In genomic region chr19:38917921-38918491, GRCh38 we compare ENCODE assay signal across 16 cellular contexts. TPM values are rescaled to one million over a fixed set of nuclear protein-coding genes. Genes with fewer than 3 reads are reported as not detected.
DNase-seq lines count a peak whose midpoint lies in the region; ATAC-seq and TF ChIP-seq lines count a peak whose summit lies in the region.
"Had no signal": no experiment of that assay in that cellular context is flagged by ENCODE, and none has a peak within 500 bp of the region (broad histone marks: within the 10 kb centered on the region; RNA-seq: fewer than 3 reads in every experiment).

No MANE protein-coding gene starts in this region.

- H3K9me3 Mint-ChIP-seq in stimulated activated effector memory CD8-positive, alpha-beta T cell treated with anti-CD3 and anti-CD28 coated beads, Interleukin-12 subunit alpha, Interleukin-12 subunit beta, amount 100 ng/mL, for 72 hours, result no peaks in the 10 kb centered on the region
- H3K9me3 Mint-ChIP-seq in naive thymus-derived CD4-positive, alpha-beta T cell, result peaks cover 0 to 3% (median 0%) of the 10 kb centered on the region in 11 donors
- H3K9me3 Mint-ChIP-seq: activated naive CD8-positive, alpha-beta T cell treated with anti-CD3 and anti-CD28 coated beads, Interleukin-2, amount 50 U/mL, for 24 hours; IgD-negative memory B cell had no signal

- H3K27me3 ChIP-seq in Peyer's patch, result no peaks in the 10 kb centered on the region
- H3K27me3 ChIP-seq in naive thymus-derived CD4-positive, alpha-beta T cell (ENCODE audit: control insufficient read depth in 2 of 2, insufficient read depth in 2 of 2, low read length in 2 of 2), result no peaks in the 10 kb centered on the region
- H3K27me3 ChIP-seq: esophagus squamous epithelium had no signal

- H3K4me3 Mint-ChIP-seq in stimulated activated effector memory CD8-positive, alpha-beta T cell treated with anti-CD3 and anti-CD28 coated beads, Interleukin-12 subunit alpha, Interleukin-12 subunit beta, amount 100 ng/mL, for 72 hours, result no peak overlapping the region
- no peak overlapping the region for H3K4me3 Mint-ChIP-seq in naive thymus-derived CD4-positive, alpha-beta T cell
- H3K4me3 Mint-ChIP-seq: activated naive CD8-positive, alpha-beta T cell treated with anti-CD3 and anti-CD28 coated beads, Interleukin-2, amount 50 U/mL, for 24 hours; IgD-negative memory B cell had no signal

- POLR2A ChIA-PET in naive thymus-derived CD4-positive, alpha-beta T cell (lab: Charles Lee), result interaction anchor here (1.1 kb wide), 1 partner anchor 12 kb away, joined by 3 read pairs; no protein-coding TSS in a partner anchor

- peak in 3 of 6 experiments; percentile 28 to 42 (median 40) for TF ChIP-seq CTCF in Peyer's patch (IDR thresholded peaks at IDR 0.05)

- peaks cover 9% of the 10 kb centered on the region for H3K36me3 Mint-ChIP-seq in stimulated activated effector memory CD8-positive, alpha-beta T cell treated with anti-CD3 and anti-CD28 coated beads, Interleukin-12 subunit alpha, Interleukin-12 subunit beta, amount 100 ng/mL, for 72 hours
- H3K36me3 Mint-ChIP-seq in naive thymus-derived CD4-positive, alpha-beta T cell, result peaks cover 0 to 15% (median 10%) of the 10 kb centered on the region in 5 donors

- intact Hi-C loops in Right ventricle myocardium superior (cut with DNase I), result no loop called here
- intact Hi-C loops in cardiac septum (cut with DNase I), result no loop called here
- intact Hi-C loops in naive thymus-derived CD4-positive, alpha-beta T cell (cut with micrococcal nuclease), result no loop called here

- H3K4me1 ChIP-seq in Peyer's patch, result no peaks in the 10 kb centered on the region
- H3K4me1 ChIP-seq in naive thymus-derived CD4-positive, alpha-beta T cell (ENCODE audit: control insufficient read depth in 2 of 2, insufficient read depth in 2 of 2, low read length in 2 of 2), result no peaks in the 10 kb centered on the region
- H3K4me1 ChIP-seq: esophagus squamous epithelium had no signal

- peak overlapping the region; percentile 38 for H3K27ac Mint-ChIP-seq in stimulated activated effector memory CD8-positive, alpha-beta T cell treated with anti-CD3 and anti-CD28 coated beads, Interleukin-12 subunit alpha, Interleukin-12 subunit beta, amount 100 ng/mL, for 72 hours
- H3K27ac Mint-ChIP-seq in naive thymus-derived CD4-positive, alpha-beta T cell, result no peak overlapping the region
- H3K27ac Mint-ChIP-seq: activated naive CD8-positive, alpha-beta T cell treated with anti-CD3 and anti-CD28 coated beads, Interleukin-2, amount 50 U/mL, for 24 hours; IgD-negative memory B cell had no signal

- no peak for ATAC-seq in Right ventricle myocardium superior (ENCODE audit: poor library complexity)
- ATAC-seq in stimulated activated effector memory CD8-positive, alpha-beta T cell treated with anti-CD3 and anti-CD28 coated beads, Interleukin-12 subunit alpha, Interleukin-12 subunit beta, amount 100 ng/mL, for 72 hours, result no peak
- no peak for ATAC-seq in naive thymus-derived CD4-positive, alpha-beta T cell
- ATAC-seq: activated naive CD8-positive, alpha-beta T cell treated with anti-CD3 and anti-CD28 coated beads, Interleukin-2, amount 50 U/mL, for 24 hours had no signal

- peaks cover 0 to 15% (median 0%) of the 10 kb centered on the region in 3 donors for H3K36me3 ChIP-seq in Peyer's patch
- H3K36me3 ChIP-seq in naive thymus-derived CD4-positive, alpha-beta T cell (ENCODE audit: control insufficient read depth in 2 of 3, insufficient read depth in 3 of 3, low read length in 3 of 3), result peaks cover 0 to 22% (median 0%) of the 10 kb centered on the region in 3 experiments

- no peaks in the 10 kb centered on the region for H3K27me3 Mint-ChIP-seq in naive thymus-derived CD4-positive, alpha-beta T cell
- H3K27me3 Mint-ChIP-seq: activated naive CD8-positive, alpha-beta T cell treated with anti-CD3 and anti-CD28 coated beads, Interleukin-2, amount 50 U/mL, for 24 hours; IgD-negative memory B cell had no signal

- H3K4me3 ChIP-seq in Peyer's patch, result no peak overlapping the region
- no peak overlapping the region for H3K4me3 ChIP-seq in naive thymus-derived CD4-positive, alpha-beta T cell (ENCODE audit: low read length)
- H3K4me3 ChIP-seq: esophagus squamous epithelium had no signal

- no peaks in the 10 kb centered on the region for H3K9me3 ChIP-seq in Peyer's patch
- no peaks in the 10 kb centered on the region for H3K9me3 ChIP-seq in naive thymus-derived CD4-positive, alpha-beta T cell (ENCODE audit: control insufficient read depth in 2 of 3, low read length in 3 of 3)
- H3K9me3 ChIP-seq: esophagus squamous epithelium had no signal

- H3K27ac ChIP-seq in Peyer's patch, result no peak overlapping the region
- no peak overlapping the region for H3K27ac ChIP-seq in naive thymus-derived CD4-positive, alpha-beta T cell (ENCODE audit: low read depth, low read length)
- H3K27ac ChIP-seq: C4-2B, esophagus squamous epithelium had no signal

- TF ChIP-seq POLR2A in Peyer's patch (IDR thresholded peaks at IDR 0.05) (no peak), erythroblast (IDR thresholded peaks at IDR 0.05; ENCODE audit: low read length) (no peak)

- CTCF ChIA-PET in naive thymus-derived CD4-positive, alpha-beta T cell (lab: Charles Lee), result no interaction called here

- peaks cover 3% of the 10 kb centered on the region for H3K4me1 Mint-ChIP-seq in stimulated activated effector memory CD8-positive, alpha-beta T cell treated with anti-CD3 and anti-CD28 coated beads, Interleukin-12 subunit alpha, Interleukin-12 subunit beta, amount 100 ng/mL, for 72 hours
- H3K4me1 Mint-ChIP-seq in naive thymus-derived CD4-positive, alpha-beta T cell, result peaks cover 0 to 2% (median 0%) of the 10 kb centered on the region in 7 donors

- DNase-seq in Right ventricle myocardium superior (peak; percentile 30), cardiac septum (ENCODE audit: low spot score) (no peak), Peyer's patch (peak in 2 of 3 donors; percentile 53 to 67), erythroblast (lab: John Stamatoyannopoulos, UW) (peak; percentile 36 to 39), AG20443 (ENCODE audit: low spot score) (no peak)
- DNase-seq in stimulated activated effector memory CD8-positive, alpha-beta T cell treated with anti-CD3 and anti-CD28 coated beads, Interleukin-12 subunit alpha, Interleukin-12 subunit beta, amount 100 ng/mL, for 72 hours (ENCODE audit: low spot score in 2 of 2), result no peak
- DNase-seq in naive thymus-derived CD4-positive, alpha-beta T cell, result no peak
- no peak for DNase-seq in activated CD4-positive, CD25-positive, alpha-beta regulatory T cell (lab: John Stamatoyannopoulos, UW)
- DNase-seq: activated CD4-positive, alpha-beta T cell treated with anti-CD3 and anti-CD28 coated beads for 48 hours; activated naive CD8-positive, alpha-beta T cell treated with anti-CD3 and anti-CD28 coated beads, Interleukin-2, amount 50 U/mL, for 24 hours; esophagus squamous epithelium; NCI-H774; stimulated activated CD8-positive, alpha-beta memory T cell treated with anti-CD3 and anti-CD28 coated beads, Interleukin-4, amount 100 ng/mL, for 48 hours had no signal

RNA-seq across cellular contexts. Expression of gene CCER2, which starts 6.0 kb away (rescaled TPM):
- total RNA-seq in Right ventricle myocardium superior (not detected), cardiac septum (not detected), Peyer's patch (1 to 10 TPM in 2 of 4 donors, not detected in 2; 1.4 to 1.5 TPM)
- total RNA-seq in naive thymus-derived CD4-positive, alpha-beta T cell, result 1 to 10 TPM in 4 of 5 experiments, under 1 TPM in 1; 0.73 to 1.6 (median 1.3) TPM
- not detected for polyA plus RNA-seq in naive thymus-derived CD4-positive, alpha-beta T cell
- total RNA-seq: lung microvascular endothelial cell had no signal
- polyA plus RNA-seq: IgD-negative memory B cell had no signal

RNA-seq across cellular contexts. Expression of gene SARS2, which starts 12.6 kb away (rescaled TPM):
- total RNA-seq in Right ventricle myocardium superior (14.5 TPM), cardiac septum (12.6 TPM), Peyer's patch (100 to 1,000 TPM in 1 of 4 donors, 10 to 100 TPM in 3; 18.2 to 134 (median 38.4) TPM)
- 10 to 100 TPM; 17.5 to 35.6 (median 25.4) TPM for total RNA-seq in naive thymus-derived CD4-positive, alpha-beta T cell
- polyA plus RNA-seq in naive thymus-derived CD4-positive, alpha-beta T cell, result 10 to 100 TPM; 10.2 to 16.1 TPM

RNA-seq across cellular contexts. Expression of gene MRPS12, which starts 12.7 kb away (rescaled TPM):
- total RNA-seq in Right ventricle myocardium superior (74.3 TPM), cardiac septum (40.4 TPM), Peyer's patch (10 to 100 TPM; 29.8 to 56.1 (median 35.6) TPM)
- 10 to 100 TPM; 14.0 to 60.0 (median 22.5) TPM for total RNA-seq in naive thymus-derived CD4-positive, alpha-beta T cell
- polyA plus RNA-seq in naive thymus-derived CD4-positive, alpha-beta T cell, result 10 to 100 TPM; 79.9 to 93.4 TPM

RNA-seq across cellular contexts. Expression of gene NFKBIB, which starts 18.2 kb away (rescaled TPM):
- total RNA-seq in Right ventricle myocardium superior, result 14.5 TPM
- total RNA-seq in cardiac septum, result 22.0 TPM
- total RNA-seq in Peyer's patch, result 10 to 100 TPM; 12.4 to 27.7 (median 22.8) TPM
- total RNA-seq in naive thymus-derived CD4-positive, alpha-beta T cell, result 10 to 100 TPM; 21.7 to 51.8 (median 34.1) TPM
- 1 to 10 TPM; 7.3 to 9.0 TPM for polyA plus RNA-seq in naive thymus-derived CD4-positive, alpha-beta T cell

RNA-seq across cellular contexts. Expression of gene SIRT2, which starts 18.6 kb away (rescaled TPM):
- 96.2 TPM for total RNA-seq in Right ventricle myocardium superior
- total RNA-seq in cardiac septum, result 49.6 TPM
- 10 to 100 TPM; 40.4 to 90.9 (median 78.6) TPM for total RNA-seq in Peyer's patch
- total RNA-seq in naive thymus-derived CD4-positive, alpha-beta T cell, result 10 to 100 TPM; 42.9 to 78.5 (median 54.0) TPM
- polyA plus RNA-seq in naive thymus-derived CD4-positive, alpha-beta T cell, result 10 to 100 TPM; 30.7 to 39.5 TPM

Comparison
In these comparisons a context has a peak if more than half of its experiments do, and no peak if none do; other contexts are left out.
1. DNase-seq: peak in Right ventricle myocardium superior (single experiment), Peyer's patch (2 of 3) and erythroblast (2 of 2); none in cardiac septum (single experiment), stimulated activated effector memory CD8-positive, alpha-beta T cell treated with anti-CD3 and anti-CD28 coated beads, Interleukin-12 subunit alpha, Interleukin-12 subunit beta, amount 100 ng/mL, for 72 hours (0 of 2), AG20443 (single experiment), naive thymus-derived CD4-positive, alpha-beta T cell (0 of 9) and activated CD4-positive, CD25-positive, alpha-beta regulatory T cell (0 of 4).